1 cellular context compared by ENCODE assay signal in the genomic region with DNA sequence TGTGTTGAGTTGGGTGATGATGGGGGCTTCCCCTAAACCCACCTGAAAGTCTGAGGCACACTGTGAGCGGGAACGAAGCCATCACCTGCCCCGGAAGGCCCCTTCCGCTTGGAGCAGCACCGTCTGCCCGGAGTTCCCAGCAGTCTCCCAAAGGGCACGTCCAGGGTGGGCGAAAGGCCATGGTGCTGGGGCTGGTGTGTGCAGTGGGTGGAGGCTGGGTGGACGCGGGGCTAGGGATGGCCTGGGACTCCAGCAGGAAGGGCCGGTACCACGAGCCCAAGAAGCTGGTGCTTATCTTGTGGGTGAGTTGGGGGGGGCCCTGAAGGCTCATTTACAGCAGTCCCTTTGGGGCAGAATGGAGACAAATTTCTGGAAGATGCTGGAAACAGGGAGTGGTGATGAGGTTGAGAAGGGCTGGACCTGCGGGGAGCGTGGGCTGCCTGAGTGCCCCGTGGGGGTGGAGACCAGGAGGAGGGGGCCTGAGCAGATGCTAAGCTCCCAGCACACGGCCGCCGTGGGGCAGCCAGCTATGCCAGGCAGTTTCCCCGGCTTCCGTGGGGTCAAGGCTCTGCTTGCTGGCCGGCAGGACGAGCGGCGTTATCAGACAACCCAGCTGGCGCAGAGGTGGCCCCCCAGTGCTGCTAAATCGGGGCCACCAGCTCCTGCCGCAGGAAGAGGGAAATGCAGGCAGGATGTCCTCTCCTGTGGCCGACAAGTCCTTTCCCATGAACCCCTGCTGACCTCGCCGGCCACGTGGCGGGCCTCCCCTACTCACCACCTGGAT.
TF ChIP-seq lines count a peak whose summit lies in the region.

No MANE protein-coding gene starts in this region.

TF ChIP-seq in HepG2, 621 proteins besides CTCF, POLR2A, EP300 and RAD21:
- TF ChIP-seq ZNF563 (CRISPR knock-in tag; IDR thresholded peaks at IDR 0.05): no peak
- TF ChIP-seq, protein P1, sequence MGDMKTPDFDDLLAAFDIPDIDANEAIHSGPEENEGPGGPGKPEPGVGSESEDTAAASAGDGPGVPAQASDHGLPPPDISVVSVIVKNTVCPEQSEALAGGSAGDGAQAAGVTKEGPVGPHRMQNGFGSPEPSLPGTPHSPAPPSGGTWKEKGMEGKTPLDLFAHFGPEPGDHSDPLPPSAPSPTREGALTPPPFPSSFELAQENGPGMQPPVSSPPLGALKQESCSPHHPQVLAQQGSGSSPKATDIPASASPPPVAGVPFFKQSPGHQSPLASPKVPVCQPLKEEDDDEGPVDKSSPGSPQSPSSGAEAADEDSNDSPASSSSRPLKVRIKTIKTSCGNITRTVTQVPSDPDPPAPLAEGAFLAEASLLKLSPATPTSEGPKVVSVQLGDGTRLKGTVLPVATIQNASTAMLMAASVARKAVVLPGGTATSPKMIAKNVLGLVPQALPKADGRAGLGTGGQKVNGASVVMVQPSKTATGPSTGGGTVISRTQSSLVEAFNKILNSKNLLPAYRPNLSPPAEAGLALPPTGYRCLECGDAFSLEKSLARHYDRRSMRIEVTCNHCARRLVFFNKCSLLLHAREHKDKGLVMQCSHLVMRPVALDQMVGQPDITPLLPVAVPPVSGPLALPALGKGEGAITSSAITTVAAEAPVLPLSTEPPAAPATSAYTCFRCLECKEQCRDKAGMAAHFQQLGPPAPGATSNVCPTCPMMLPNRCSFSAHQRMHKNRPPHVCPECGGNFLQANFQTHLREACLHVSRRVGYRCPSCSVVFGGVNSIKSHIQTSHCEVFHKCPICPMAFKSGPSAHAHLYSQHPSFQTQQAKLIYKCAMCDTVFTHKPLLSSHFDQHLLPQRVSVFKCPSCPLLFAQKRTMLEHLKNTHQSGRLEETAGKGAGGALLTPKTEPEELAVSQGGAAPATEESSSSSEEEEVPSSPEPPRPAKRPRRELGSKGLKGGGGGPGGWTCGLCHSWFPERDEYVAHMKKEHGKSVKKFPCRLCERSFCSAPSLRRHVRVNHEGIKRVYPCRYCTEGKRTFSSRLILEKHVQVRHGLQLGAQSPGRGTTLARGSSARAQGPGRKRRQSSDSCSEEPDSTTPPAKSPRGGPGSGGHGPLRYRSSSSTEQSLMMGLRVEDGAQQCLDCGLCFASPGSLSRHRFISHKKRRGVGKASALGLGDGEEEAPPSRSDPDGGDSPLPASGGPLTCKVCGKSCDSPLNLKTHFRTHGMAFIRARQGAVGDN (CRISPR knock-in tag; IDR thresholded peaks at IDR 0.05): peak; percentile 68
- TF ChIP-seq, protein P2, sequence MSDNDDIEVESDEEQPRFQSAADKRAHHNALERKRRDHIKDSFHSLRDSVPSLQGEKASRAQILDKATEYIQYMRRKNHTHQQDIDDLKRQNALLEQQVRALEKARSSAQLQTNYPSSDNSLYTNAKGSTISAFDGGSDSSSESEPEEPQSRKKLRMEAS (IDR thresholded peaks at IDR 0.05): peak; percentile 55
- TF ChIP-seq FOXM1 (CRISPR knock-in tag; IDR thresholded peaks at IDR 0.05): no peak
- TF ChIP-seq ZBTB42 (CRISPR knock-in tag; IDR thresholded peaks at IDR 0.05): no peak
TF ChIP-seq in HepG2: peak in this region for 2.
